Comparison of ENCODE assay signal across 1 cellular context in genomic region chr19:6393074-6393981, GRCh38.
TF ChIP-seq lines count a peak whose summit lies in the region.

A gene with protein sequence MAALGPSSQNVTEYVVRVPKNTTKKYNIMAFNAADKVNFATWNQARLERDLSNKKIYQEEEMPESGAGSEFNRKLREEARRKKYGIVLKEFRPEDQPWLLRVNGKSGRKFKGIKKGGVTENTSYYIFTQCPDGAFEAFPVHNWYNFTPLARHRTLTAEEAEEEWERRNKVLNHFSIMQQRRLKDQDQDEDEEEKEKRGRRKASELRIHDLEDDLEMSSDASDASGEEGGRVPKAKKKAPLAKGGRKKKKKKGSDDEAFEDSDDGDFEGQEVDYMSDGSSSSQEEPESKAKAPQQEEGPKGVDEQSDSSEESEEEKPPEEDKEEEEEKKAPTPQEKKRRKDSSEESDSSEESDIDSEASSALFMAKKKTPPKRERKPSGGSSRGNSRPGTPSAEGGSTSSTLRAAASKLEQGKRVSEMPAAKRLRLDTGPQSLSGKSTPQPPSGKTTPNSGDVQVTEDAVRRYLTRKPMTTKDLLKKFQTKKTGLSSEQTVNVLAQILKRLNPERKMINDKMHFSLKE (minus strand): TSS chr19:6393164. CDS start chr19:6392995, 169 bp downstream.

TF ChIP-seq in HepG2, 621 proteins besides CTCF, POLR2A, EP300 and RAD21 (continued from another document and continues in another):
- TF ChIP-seq ZNF646 (CRISPR knock-in tag; IDR thresholded peaks at IDR 0.05) (no peak), GTF3A (CRISPR knock-in tag; conservative IDR thresholded peaks at IDR 0.05) (no peak), MEIS2 (CRISPR knock-in tag; IDR thresholded peaks at IDR 0.05) (0 out of 2 replicates have a peak, but pooled peaks have one; percentile 11), DR1 (CRISPR knock-in tag; IDR thresholded peaks at IDR 0.05) (peak; percentile 31; the same call in 1 of the 2 replicates), RERE (CRISPR knock-in tag; IDR thresholded peaks at IDR 0.05; ENCODE audit: low read depth) (no peak), CBFB (CRISPR knock-in tag; IDR thresholded peaks at IDR 0.05) (no peak), ZBTB7B (CRISPR knock-in tag; IDR thresholded peaks at IDR 0.05) (peak; percentile 92), ZNF484 (CRISPR knock-in tag; IDR thresholded peaks at IDR 0.05; ENCODE audit: borderline replicate concordance, low read depth) (no peak), RARG (CRISPR knock-in tag; IDR thresholded peaks at IDR 0.05; ENCODE audit: low read depth) (no peak), SOX5 (CRISPR knock-in tag; IDR thresholded peaks at IDR 0.05; ENCODE audit: borderline replicate concordance) (no peak), BHLHE40 (IDR thresholded peaks at IDR 0.05; ENCODE audit: low read length) (no peak), ZC3H13 (CRISPR knock-in tag; IDR thresholded peaks at IDR 0.05) (no peak), BORCS8-MEF2B (CRISPR knock-in tag; IDR thresholded peaks at IDR 0.05) (0 out of 2 replicates have a peak, but pooled peaks have one; percentile 22), ZNF703 (CRISPR knock-in tag; IDR thresholded peaks at IDR 0.05; ENCODE audit: borderline replicate concordance) (peak; percentile 79; the same call in 1 of the 2 replicates), ZNF713 (CRISPR knock-in tag; IDR thresholded peaks at IDR 0.05) (no peak), TEF (CRISPR knock-in tag; IDR thresholded peaks at IDR 0.05) (no peak), MTF1 (CRISPR knock-in tag; IDR thresholded peaks at IDR 0.05) (no peak), ZNF138 (CRISPR knock-in tag; IDR thresholded peaks at IDR 0.05; ENCODE audit: low read depth) (no peak), FUBP1 (CRISPR knock-in tag; IDR thresholded peaks at IDR 0.05; ENCODE audit: borderline replicate concordance) (no peak), ADNP (CRISPR knock-in tag; IDR thresholded peaks at IDR 0.05) (no peak), SMYD3 (CRISPR knock-in tag; IDR thresholded peaks at IDR 0.05) (no peak), KDM4B (CRISPR knock-in tag; IDR thresholded peaks at IDR 0.05) (no peak)
- TF ChIP-seq, protein P1, sequence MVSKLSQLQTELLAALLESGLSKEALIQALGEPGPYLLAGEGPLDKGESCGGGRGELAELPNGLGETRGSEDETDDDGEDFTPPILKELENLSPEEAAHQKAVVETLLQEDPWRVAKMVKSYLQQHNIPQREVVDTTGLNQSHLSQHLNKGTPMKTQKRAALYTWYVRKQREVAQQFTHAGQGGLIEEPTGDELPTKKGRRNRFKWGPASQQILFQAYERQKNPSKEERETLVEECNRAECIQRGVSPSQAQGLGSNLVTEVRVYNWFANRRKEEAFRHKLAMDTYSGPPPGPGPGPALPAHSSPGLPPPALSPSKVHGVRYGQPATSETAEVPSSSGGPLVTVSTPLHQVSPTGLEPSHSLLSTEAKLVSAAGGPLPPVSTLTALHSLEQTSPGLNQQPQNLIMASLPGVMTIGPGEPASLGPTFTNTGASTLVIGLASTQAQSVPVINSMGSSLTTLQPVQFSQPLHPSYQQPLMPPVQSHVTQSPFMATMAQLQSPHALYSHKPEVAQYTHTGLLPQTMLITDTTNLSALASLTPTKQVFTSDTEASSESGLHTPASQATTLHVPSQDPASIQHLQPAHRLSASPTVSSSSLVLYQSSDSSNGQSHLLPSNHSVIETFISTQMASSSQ (IDR thresholded peaks at IDR 0.05; ENCODE audit: low read depth): no peak
- TF ChIP-seq, protein P1 (CRISPR knock-in tag; IDR thresholded peaks at IDR 0.05; ENCODE audit: borderline replicate concordance): peak; percentile 57; the same call in 1 of the 2 replicates
- TF ChIP-seq, protein P2, sequence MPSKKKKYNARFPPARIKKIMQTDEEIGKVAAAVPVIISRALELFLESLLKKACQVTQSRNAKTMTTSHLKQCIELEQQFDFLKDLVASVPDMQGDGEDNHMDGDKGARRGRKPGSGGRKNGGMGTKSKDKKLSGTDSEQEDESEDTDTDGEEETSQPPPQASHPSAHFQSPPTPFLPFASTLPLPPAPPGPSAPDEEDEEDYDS (CRISPR knock-in tag; IDR thresholded peaks at IDR 0.05): 0 out of 2 replicates have a peak, but pooled peaks have one; percentile 28
- TF ChIP-seq, protein P3, sequence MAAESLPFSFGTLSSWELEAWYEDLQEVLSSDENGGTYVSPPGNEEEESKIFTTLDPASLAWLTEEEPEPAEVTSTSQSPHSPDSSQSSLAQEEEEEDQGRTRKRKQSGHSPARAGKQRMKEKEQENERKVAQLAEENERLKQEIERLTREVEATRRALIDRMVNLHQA (CRISPR knock-in tag; IDR thresholded peaks at IDR 0.05): no peak
- TF ChIP-seq, protein P4, sequence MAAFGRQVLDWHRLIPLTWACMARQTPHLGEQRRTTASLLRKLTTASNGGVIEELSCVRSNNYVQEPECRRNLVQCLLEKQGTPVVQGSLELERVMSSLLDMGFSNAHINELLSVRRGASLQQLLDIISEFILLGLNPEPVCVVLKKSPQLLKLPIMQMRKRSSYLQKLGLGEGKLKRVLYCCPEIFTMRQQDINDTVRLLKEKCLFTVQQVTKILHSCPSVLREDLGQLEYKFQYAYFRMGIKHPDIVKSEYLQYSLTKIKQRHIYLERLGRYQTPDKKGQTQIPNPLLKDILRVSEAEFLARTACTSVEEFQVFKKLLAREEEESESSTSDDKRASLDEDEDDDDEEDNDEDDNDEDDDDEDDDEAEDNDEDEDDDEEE (CRISPR knock-in tag; IDR thresholded peaks at IDR 0.05): 0 out of 2 replicates have a peak, but pooled peaks have one; percentile 62
- TF ChIP-seq, protein P5, sequence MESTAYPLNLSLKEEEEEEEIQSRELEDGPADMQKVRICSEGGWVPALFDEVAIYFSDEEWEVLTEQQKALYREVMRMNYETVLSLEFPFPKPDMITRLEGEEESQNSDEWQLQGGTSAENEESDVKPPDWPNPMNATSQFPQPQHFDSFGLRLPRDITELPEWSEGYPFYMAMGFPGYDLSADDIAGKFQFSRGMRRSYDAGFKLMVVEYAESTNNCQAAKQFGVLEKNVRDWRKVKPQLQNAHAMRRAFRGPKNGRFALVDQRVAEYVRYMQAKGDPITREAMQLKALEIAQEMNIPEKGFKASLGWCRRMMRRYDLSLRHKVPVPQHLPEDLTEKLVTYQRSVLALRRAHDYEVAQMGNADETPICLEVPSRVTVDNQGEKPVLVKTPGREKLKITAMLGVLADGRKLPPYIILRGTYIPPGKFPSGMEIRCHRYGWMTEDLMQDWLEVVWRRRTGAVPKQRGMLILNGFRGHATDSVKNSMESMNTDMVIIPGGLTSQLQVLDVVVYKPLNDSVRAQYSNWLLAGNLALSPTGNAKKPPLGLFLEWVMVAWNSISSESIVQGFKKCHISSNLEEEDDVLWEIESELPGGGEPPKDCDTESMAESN (CRISPR knock-in tag; conservative IDR thresholded peaks at IDR 0.05): peak; percentile 58
- TF ChIP-seq, protein P6, sequence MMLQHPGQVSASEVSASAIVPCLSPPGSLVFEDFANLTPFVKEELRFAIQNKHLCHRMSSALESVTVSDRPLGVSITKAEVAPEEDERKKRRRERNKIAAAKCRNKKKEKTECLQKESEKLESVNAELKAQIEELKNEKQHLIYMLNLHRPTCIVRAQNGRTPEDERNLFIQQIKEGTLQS (CRISPR knock-in tag; IDR thresholded peaks at IDR 0.05): 0 out of 2 replicates have a peak, but pooled peaks have one; percentile 11
